1 cellular context compared by ENCODE assay signal in the genomic region with DNA sequence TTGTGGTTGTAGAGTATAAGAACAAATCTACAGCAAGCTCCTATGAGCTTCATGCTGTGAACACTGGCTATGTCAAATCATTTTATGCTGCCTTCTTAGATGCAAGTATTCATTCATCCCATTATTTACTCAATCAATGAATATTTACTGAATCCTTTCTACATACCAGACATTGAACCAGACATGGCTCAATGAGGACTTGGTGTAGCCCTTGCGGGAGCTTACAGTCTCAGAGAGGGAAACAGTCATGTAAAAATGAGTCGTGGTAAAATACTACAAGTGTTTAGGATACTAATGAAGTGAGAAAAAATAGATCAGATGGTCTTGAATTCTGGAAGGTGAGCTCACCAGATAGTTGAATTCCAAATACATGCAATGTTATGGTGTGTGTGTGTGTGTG.
TF ChIP-seq lines count a peak whose summit lies in the region.

No MANE protein-coding gene starts in this region.

TF ChIP-seq in HepG2, 621 proteins besides CTCF, POLR2A, EP300 and RAD21 (continued from another document):
- TF ChIP-seq HMGXB3 (CRISPR knock-in tag; IDR thresholded peaks at IDR 0.05; ENCODE audit: borderline replicate concordance) (no peak), PRPF4 (IDR thresholded peaks at IDR 0.05; ENCODE audit: low read depth, low read length, poor library complexity, severe bottlenecking) (no peak), FOXA3 (CRISPR knock-in tag; IDR thresholded peaks at IDR 0.05) (peak; percentile 42; the same call in 1 of the 2 replicates), SOX5 (CRISPR knock-in tag; IDR thresholded peaks at IDR 0.05; ENCODE audit: borderline replicate concordance) (no peak), SCMH1 (CRISPR knock-in tag; IDR thresholded peaks at IDR 0.05; ENCODE audit: borderline replicate concordance) (no peak), ZZZ3 (CRISPR knock-in tag; IDR thresholded peaks at IDR 0.05; ENCODE audit: borderline replicate concordance) (no peak), ZNF619 (CRISPR knock-in tag; IDR thresholded peaks at IDR 0.05) (no peak), ZBTB21 (CRISPR knock-in tag; IDR thresholded peaks at IDR 0.05) (no peak), ZNF234 (CRISPR knock-in tag; conservative IDR thresholded peaks at IDR 0.05) (no peak), ASH2L (IDR thresholded peaks at IDR 0.05; ENCODE audit: insufficient read length, low read depth, low read length) (peak; percentile 28)
